Comparison of ENCODE assay signal across 8 cellular contexts in the genomic region with DNA sequence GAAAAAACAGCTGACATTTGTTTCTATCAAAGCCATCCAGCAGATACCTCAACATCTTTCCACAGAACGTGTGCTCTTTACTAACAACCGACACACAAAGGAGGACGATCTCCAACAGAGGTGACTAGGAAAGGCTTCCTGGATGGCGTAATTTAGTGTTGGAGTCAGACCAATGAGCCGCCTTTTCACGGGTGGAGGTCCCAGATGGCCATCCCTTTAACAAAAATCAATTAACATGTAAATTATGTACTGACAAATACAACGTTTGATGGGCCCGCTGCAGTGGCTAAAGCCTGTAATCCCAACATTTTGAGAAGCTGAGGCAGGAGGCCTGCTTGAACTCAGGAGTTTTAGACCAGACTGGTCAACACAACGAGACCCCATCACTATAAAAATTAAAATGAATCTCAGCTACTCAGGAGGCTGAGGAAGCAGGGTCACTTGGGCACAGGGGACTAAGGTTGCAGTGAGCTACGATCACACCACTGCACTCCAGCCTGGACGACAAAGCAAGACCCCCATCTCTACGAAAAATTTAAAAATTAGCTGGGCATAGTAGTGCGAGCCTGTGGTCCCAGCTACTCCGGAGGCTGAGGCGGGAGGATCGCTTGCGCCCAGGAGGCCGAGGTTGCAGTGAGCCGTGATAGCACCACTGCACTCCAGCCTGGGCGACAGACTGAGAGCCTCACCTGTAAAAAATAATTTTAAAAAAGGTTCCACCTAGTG. TPM values are rescaled to one million over a fixed set of nuclear protein-coding genes. Genes with fewer than 3 reads are reported as not detected.
DNase-seq lines count a peak whose midpoint lies in the region; ATAC-seq and TF ChIP-seq lines count a peak whose summit lies in the region.

No MANE protein-coding gene starts in this region.

- no peak for TF ChIP-seq CTCF in kidney epithelial cell (IDR thresholded peaks at IDR 0.05; ENCODE audit: insufficient read depth, low read length, poor library complexity, severe bottlenecking)

- no peaks in the 10 kb centered on the region for H3K9me3 ChIP-seq in thymus (ENCODE audit: control insufficient read depth)

- no peaks in the 10 kb centered on the region for H3K9me3 Mint-ChIP-seq in activated naive CD4-positive, alpha-beta T cell treated with anti-CD3 and anti-CD28 coated beads for 36 hours
- H3K9me3 Mint-ChIP-seq in activated naive CD8-positive, alpha-beta T cell treated with anti-CD3 and anti-CD28 coated beads, Interleukin-2, amount 10 ng/mL, durations not matched to agents 7 days and 5 days, result no peaks in the 10 kb centered on the region

- no peak for DNase-seq in activated naive CD4-positive, alpha-beta T cell treated with anti-CD3 and anti-CD28 coated beads for 36 hours
- no peak for DNase-seq in activated naive CD4-positive, alpha-beta T cell treated with anti-CD3 and anti-CD28 coated beads, Interleukin-2, amount 50 U/mL, for 16 hours
- no peak for DNase-seq in activated naive CD8-positive, alpha-beta T cell treated with anti-CD3 and anti-CD28 coated beads, Interleukin-2, amount 10 ng/mL, durations not matched to agents 7 days and 5 days
- DNase-seq in kidney epithelial cell (ENCODE audit: low read depth), result no peak
- DNase-seq in foreskin melanocyte, result no peak
- no peak for DNase-seq in RPMI8226

- POLR2A ChIA-PET in activated naive CD8-positive, alpha-beta T cell treated with anti-CD3 and anti-CD28 coated beads, Interleukin-2, amount 10 ng/mL, durations not matched to agents 7 days and 5 days (lab: Charles Lee), result interaction anchor here (0.8 to 1.4 kb wide), 3 partner anchors 45 to 176 kb away, joined by 3 to 8 read pairs (median 4); a partner anchor contains a TSS

- 94% methylated on average over 20 of the region's 20 CpGs for WGBS in thymus

- peak overlapping the region; percentile 64 for H3K4me3 ChIP-seq in kidney epithelial cell (ENCODE audit: low read depth, low read length)
- H3K4me3 ChIP-seq in thymus (ENCODE audit: low read length), result peak overlapping the region; percentile 93

- H3K27me3 Mint-ChIP-seq in activated naive CD4-positive, alpha-beta T cell treated with anti-CD3 and anti-CD28 coated beads for 36 hours (ENCODE audit: low read depth), result no peaks in the 10 kb centered on the region
- no peaks in the 10 kb centered on the region for H3K27me3 Mint-ChIP-seq in activated naive CD8-positive, alpha-beta T cell treated with anti-CD3 and anti-CD28 coated beads, Interleukin-2, amount 10 ng/mL, durations not matched to agents 7 days and 5 days

- CTCF ChIA-PET in activated naive CD4-positive, alpha-beta T cell treated with anti-CD3 and anti-CD28 coated beads for 36 hours (lab: Charles Lee), result no interaction called here

- peaks cover 5% of the 10 kb centered on the region for H3K4me1 ChIP-seq in thymus (ENCODE audit: control insufficient read depth, insufficient read depth, low read length)

- H3K4me3 Mint-ChIP-seq in activated naive CD4-positive, alpha-beta T cell treated with anti-CD3 and anti-CD28 coated beads for 36 hours, result peak overlapping the region; percentile 88
- peak overlapping the region; percentile 86 for H3K4me3 Mint-ChIP-seq in activated naive CD8-positive, alpha-beta T cell treated with anti-CD3 and anti-CD28 coated beads, Interleukin-2, amount 10 ng/mL, durations not matched to agents 7 days and 5 days

- ATAC-seq in activated naive CD8-positive, alpha-beta T cell treated with anti-CD3 and anti-CD28 coated beads, Interleukin-2, amount 10 ng/mL, durations not matched to agents 7 days and 5 days (ENCODE audit: low read depth), result no peak
- no peak for ATAC-seq in GM18858 (IDR thresholded peaks at IDR 0.05; ENCODE audit: unreplicated experiment)

- no peaks in the 10 kb centered on the region for H3K36me3 ChIP-seq in kidney epithelial cell (ENCODE audit: control insufficient read depth, insufficient read depth, low read length)
- no peaks in the 10 kb centered on the region for H3K36me3 ChIP-seq in thymus (ENCODE audit: control insufficient read depth, insufficient read depth)

- H3K36me3 Mint-ChIP-seq in activated naive CD4-positive, alpha-beta T cell treated with anti-CD3 and anti-CD28 coated beads for 36 hours (ENCODE audit: low read depth), result peaks cover 5% of the 10 kb centered on the region
- peaks cover 9% of the 10 kb centered on the region for H3K36me3 Mint-ChIP-seq in activated naive CD8-positive, alpha-beta T cell treated with anti-CD3 and anti-CD28 coated beads, Interleukin-2, amount 10 ng/mL, durations not matched to agents 7 days and 5 days

- intact Hi-C loops in activated naive CD4-positive, alpha-beta T cell treated with anti-CD3 and anti-CD28 coated beads for 36 hours (cut with micrococcal nuclease), result loop anchor here (2.0 to 10.0 kb wide), 2 partner anchors 568 to 1190 kb away; a partner anchor contains a TSS

- H3K27ac ChIP-seq in thymus (ENCODE audit: low read depth), result no peak overlapping the region

- H3K27me3 ChIP-seq in kidney epithelial cell (ENCODE audit: control insufficient read depth, insufficient read depth, low read length) (no peaks in the 10 kb centered on the region), thymus (ENCODE audit: control insufficient read depth, insufficient read depth) (no peaks in the 10 kb centered on the region)

- peaks cover 19% of the 10 kb centered on the region for H3K4me1 Mint-ChIP-seq in activated naive CD4-positive, alpha-beta T cell treated with anti-CD3 and anti-CD28 coated beads for 36 hours (ENCODE audit: low read depth)
- H3K4me1 Mint-ChIP-seq in activated naive CD8-positive, alpha-beta T cell treated with anti-CD3 and anti-CD28 coated beads, Interleukin-2, amount 10 ng/mL, durations not matched to agents 7 days and 5 days, result peaks cover 19% of the 10 kb centered on the region

- peak overlapping the region; percentile 90 for H3K27ac Mint-ChIP-seq in activated naive CD4-positive, alpha-beta T cell treated with anti-CD3 and anti-CD28 coated beads for 36 hours
- H3K27ac Mint-ChIP-seq in activated naive CD8-positive, alpha-beta T cell treated with anti-CD3 and anti-CD28 coated beads, Interleukin-2, amount 10 ng/mL, durations not matched to agents 7 days and 5 days, result peak overlapping the region; percentile 79

RNA-seq across cellular contexts. Expression of a gene that starts 1.2 kb away (rescaled TPM):
- total RNA-seq in activated naive CD4-positive, alpha-beta T cell treated with anti-CD3 and anti-CD28 coated beads for 36 hours, result 10 to 100 TPM; 11.1 to 11.5 TPM
- total RNA-seq in activated naive CD8-positive, alpha-beta T cell treated with anti-CD3 and anti-CD28 coated beads, Interleukin-2, amount 10 ng/mL, durations not matched to agents 7 days and 5 days, result 10 to 100 TPM; 15.7 to 17.5 TPM
- total RNA-seq in kidney epithelial cell, result 20.9 and 25.0 TPM in 2 replicates
- polyA plus RNA-seq in thymus, result 11.9 TPM

RNA-seq across cellular contexts. Expression of a gene that starts 59.0 kb away (rescaled TPM):
- total RNA-seq in activated naive CD4-positive, alpha-beta T cell treated with anti-CD3 and anti-CD28 coated beads for 36 hours, result 10 to 100 TPM; 21.4 to 21.5 TPM
- 10 to 100 TPM; 31.5 to 32.2 TPM for total RNA-seq in activated naive CD8-positive, alpha-beta T cell treated with anti-CD3 and anti-CD28 coated beads, Interleukin-2, amount 10 ng/mL, durations not matched to agents 7 days and 5 days
- 12.5 and 13.9 TPM in 2 replicates for total RNA-seq in kidney epithelial cell
- polyA plus RNA-seq in thymus, result 8.3 TPM
